ENCODE assay signal across 1 cellular context in the genomic region with DNA sequence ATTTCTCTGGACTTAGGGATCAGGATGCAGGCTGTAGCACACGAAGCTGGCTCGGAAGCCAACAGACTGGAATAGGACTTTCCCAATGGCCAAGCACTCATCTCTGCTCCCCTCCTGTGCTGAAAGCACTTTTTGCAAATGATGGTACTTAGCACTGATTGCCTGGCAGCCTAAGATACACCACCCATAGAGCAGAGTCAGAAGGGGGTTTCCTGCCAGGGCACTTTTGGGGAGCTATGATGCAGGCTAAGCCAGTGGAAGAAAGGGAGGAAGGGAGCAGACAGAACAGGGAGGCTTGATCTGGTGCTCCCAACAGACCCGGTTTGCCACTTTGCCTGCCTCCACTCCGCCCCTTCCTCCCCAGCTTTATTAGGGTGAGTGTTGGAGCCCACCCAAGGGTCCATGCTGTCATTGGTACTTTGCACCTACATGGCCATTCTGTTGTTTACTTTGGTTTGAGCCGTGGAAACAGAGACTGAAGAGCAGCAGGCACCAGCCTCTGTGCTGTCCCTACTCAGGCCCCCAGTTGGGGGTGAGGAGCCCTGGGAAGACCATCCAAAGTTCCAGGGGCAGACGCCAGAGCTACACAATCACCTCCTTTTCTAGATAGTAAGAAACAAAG.
TF ChIP-seq lines count a peak whose summit lies in the region.

No MANE protein-coding gene starts in this region.

TF ChIP-seq in HepG2, 621 proteins besides CTCF, POLR2A, EP300 and RAD21 (continued from another document and continues in another):
- TF ChIP-seq, protein P1, sequence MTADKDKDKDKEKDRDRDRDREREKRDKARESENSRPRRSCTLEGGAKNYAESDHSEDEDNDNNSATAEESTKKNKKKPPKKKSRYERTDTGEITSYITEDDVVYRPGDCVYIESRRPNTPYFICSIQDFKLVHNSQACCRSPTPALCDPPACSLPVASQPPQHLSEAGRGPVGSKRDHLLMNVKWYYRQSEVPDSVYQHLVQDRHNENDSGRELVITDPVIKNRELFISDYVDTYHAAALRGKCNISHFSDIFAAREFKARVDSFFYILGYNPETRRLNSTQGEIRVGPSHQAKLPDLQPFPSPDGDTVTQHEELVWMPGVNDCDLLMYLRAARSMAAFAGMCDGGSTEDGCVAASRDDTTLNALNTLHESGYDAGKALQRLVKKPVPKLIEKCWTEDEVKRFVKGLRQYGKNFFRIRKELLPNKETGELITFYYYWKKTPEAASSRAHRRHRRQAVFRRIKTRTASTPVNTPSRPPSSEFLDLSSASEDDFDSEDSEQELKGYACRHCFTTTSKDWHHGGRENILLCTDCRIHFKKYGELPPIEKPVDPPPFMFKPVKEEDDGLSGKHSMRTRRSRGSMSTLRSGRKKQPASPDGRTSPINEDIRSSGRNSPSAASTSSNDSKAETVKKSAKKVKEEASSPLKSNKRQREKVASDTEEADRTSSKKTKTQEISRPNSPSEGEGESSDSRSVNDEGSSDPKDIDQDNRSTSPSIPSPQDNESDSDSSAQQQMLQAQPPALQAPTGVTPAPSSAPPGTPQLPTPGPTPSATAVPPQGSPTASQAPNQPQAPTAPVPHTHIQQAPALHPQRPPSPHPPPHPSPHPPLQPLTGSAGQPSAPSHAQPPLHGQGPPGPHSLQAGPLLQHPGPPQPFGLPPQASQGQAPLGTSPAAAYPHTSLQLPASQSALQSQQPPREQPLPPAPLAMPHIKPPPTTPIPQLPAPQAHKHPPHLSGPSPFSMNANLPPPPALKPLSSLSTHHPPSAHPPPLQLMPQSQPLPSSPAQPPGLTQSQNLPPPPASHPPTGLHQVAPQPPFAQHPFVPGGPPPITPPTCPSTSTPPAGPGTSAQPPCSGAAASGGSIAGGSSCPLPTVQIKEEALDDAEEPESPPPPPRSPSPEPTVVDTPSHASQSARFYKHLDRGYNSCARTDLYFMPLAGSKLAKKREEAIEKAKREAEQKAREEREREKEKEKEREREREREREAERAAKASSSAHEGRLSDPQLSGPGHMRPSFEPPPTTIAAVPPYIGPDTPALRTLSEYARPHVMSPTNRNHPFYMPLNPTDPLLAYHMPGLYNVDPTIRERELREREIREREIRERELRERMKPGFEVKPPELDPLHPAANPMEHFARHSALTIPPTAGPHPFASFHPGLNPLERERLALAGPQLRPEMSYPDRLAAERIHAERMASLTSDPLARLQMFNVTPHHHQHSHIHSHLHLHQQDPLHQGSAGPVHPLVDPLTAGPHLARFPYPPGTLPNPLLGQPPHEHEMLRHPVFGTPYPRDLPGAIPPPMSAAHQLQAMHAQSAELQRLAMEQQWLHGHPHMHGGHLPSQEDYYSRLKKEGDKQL (CRISPR knock-in tag; IDR thresholded peaks at IDR 0.05; ENCODE audit: low read depth), result no peak
- TF ChIP-seq HNF4G (IDR thresholded peaks at IDR 0.05; ENCODE audit: borderline replicate concordance, low read depth, low read length) (peak; percentile 74; the same call in 1 of the 2 replicates), HNF4G (CRISPR knock-in tag; IDR thresholded peaks at IDR 0.05; ENCODE audit: borderline replicate concordance, low read depth) (no peak; the same call in 1 of the 2 replicates), RCOR2 (CRISPR knock-in tag; IDR thresholded peaks at IDR 0.05) (no peak), ZNF225 (CRISPR knock-in tag; IDR thresholded peaks at IDR 0.05) (no peak), NFE2L1 (CRISPR knock-in tag; IDR thresholded peaks at IDR 0.05; ENCODE audit: borderline replicate concordance) (no peak), RARA (CRISPR knock-in tag; IDR thresholded peaks at IDR 0.05) (no peak), MLLT10 (CRISPR knock-in tag; IDR thresholded peaks at IDR 0.05) (no peak), MZF1 (CRISPR knock-in tag; IDR thresholded peaks at IDR 0.05; ENCODE audit: borderline replicate concordance) (no peak), KLF9 (CRISPR knock-in tag; IDR thresholded peaks at IDR 0.05; ENCODE audit: low read depth) (no peak), ZNF761 (CRISPR knock-in tag; conservative IDR thresholded peaks at IDR 0.05) (no peak), ZNF274 (CRISPR knock-in tag; IDR thresholded peaks at IDR 0.05) (no peak), SATB2 (CRISPR knock-in tag; IDR thresholded peaks at IDR 0.05) (no peak), ZFP36L2 (CRISPR knock-in tag; IDR thresholded peaks at IDR 0.05) (no peak), ZSCAN29 (CRISPR knock-in tag; conservative IDR thresholded peaks at IDR 0.05) (no peak; the same call in 1 of the 2 replicates), SMARCC2 (IDR thresholded peaks at IDR 0.05) (no peak), ZNF260 (CRISPR knock-in tag; IDR thresholded peaks at IDR 0.05; ENCODE audit: borderline replicate concordance, low read depth) (no peak), ZFY (CRISPR knock-in tag; IDR thresholded peaks at IDR 0.05) (0 out of 2 replicates have a peak, but pooled peaks have one; percentile 8), MAF1 (CRISPR knock-in tag; IDR thresholded peaks at IDR 0.05; ENCODE audit: borderline replicate concordance) (no peak), AGO2 (optimal IDR thresholded peaks at IDR 0.05; ENCODE audit: low read depth, low read length) (no peak), TCF7 (IDR thresholded peaks at IDR 0.05; ENCODE audit: low read depth) (no peak), ZNF530 (CRISPR knock-in tag; IDR thresholded peaks at IDR 0.05; ENCODE audit: low read depth) (no peak), SRF (IDR thresholded peaks at IDR 0.05; ENCODE audit: low read depth, low read length) (peak; percentile 65; the same call in 1 of the 2 replicates), ZBTB7B (CRISPR knock-in tag; IDR thresholded peaks at IDR 0.05) (peak; percentile 96), TBX3 (IDR thresholded peaks at IDR 0.05; ENCODE audit: borderline replicate concordance) (no peak)
- TF ChIP-seq, protein P2, sequence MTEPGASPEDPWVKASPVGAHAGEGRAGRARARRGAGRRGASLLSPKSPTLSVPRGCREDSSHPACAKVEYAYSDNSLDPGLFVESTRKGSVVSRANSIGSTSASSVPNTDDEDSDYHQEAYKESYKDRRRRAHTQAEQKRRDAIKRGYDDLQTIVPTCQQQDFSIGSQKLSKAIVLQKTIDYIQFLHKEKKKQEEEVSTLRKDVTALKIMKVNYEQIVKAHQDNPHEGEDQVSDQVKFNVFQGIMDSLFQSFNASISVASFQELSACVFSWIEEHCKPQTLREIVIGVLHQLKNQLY (CRISPR knock-in tag; IDR thresholded peaks at IDR 0.05), result no peak
- TF ChIP-seq, protein P3, sequence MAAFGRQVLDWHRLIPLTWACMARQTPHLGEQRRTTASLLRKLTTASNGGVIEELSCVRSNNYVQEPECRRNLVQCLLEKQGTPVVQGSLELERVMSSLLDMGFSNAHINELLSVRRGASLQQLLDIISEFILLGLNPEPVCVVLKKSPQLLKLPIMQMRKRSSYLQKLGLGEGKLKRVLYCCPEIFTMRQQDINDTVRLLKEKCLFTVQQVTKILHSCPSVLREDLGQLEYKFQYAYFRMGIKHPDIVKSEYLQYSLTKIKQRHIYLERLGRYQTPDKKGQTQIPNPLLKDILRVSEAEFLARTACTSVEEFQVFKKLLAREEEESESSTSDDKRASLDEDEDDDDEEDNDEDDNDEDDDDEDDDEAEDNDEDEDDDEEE (CRISPR knock-in tag; IDR thresholded peaks at IDR 0.05), result no peak
- TF ChIP-seq, protein P4, sequence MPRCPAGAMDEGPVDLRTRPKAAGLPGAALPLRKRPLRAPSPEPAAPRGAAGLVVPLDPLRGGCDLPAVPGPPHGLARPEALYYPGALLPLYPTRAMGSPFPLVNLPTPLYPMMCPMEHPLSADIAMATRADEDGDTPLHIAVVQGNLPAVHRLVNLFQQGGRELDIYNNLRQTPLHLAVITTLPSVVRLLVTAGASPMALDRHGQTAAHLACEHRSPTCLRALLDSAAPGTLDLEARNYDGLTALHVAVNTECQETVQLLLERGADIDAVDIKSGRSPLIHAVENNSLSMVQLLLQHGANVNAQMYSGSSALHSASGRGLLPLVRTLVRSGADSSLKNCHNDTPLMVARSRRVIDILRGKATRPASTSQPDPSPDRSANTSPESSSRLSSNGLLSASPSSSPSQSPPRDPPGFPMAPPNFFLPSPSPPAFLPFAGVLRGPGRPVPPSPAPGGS (CRISPR knock-in tag; IDR thresholded peaks at IDR 0.05), result no peak
- TF ChIP-seq, protein P5, sequence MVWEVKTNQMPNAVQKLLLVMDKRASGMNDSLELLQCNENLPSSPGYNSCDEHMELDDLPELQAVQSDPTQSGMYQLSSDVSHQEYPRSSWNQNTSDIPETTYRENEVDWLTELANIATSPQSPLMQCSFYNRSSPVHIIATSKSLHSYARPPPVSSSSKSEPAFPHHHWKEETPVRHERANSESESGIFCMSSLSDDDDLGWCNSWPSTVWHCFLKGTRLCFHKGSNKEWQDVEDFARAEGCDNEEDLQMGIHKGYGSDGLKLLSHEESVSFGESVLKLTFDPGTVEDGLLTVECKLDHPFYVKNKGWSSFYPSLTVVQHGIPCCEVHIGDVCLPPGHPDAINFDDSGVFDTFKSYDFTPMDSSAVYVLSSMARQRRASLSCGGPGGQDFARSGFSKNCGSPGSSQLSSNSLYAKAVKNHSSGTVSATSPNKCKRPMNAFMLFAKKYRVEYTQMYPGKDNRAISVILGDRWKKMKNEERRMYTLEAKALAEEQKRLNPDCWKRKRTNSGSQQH (CRISPR knock-in tag; IDR thresholded peaks at IDR 0.05; ENCODE audit: low read depth), result no peak
- TF ChIP-seq, protein P6, sequence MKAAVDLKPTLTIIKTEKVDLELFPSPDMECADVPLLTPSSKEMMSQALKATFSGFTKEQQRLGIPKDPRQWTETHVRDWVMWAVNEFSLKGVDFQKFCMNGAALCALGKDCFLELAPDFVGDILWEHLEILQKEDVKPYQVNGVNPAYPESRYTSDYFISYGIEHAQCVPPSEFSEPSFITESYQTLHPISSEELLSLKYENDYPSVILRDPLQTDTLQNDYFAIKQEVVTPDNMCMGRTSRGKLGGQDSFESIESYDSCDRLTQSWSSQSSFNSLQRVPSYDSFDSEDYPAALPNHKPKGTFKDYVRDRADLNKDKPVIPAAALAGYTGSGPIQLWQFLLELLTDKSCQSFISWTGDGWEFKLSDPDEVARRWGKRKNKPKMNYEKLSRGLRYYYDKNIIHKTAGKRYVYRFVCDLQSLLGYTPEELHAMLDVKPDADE (CRISPR knock-in tag; IDR thresholded peaks at IDR 0.05), result no peak
- TF ChIP-seq, protein P7, sequence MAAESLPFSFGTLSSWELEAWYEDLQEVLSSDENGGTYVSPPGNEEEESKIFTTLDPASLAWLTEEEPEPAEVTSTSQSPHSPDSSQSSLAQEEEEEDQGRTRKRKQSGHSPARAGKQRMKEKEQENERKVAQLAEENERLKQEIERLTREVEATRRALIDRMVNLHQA (CRISPR knock-in tag; IDR thresholded peaks at IDR 0.05), result no peak
- TF ChIP-seq, protein P8, sequence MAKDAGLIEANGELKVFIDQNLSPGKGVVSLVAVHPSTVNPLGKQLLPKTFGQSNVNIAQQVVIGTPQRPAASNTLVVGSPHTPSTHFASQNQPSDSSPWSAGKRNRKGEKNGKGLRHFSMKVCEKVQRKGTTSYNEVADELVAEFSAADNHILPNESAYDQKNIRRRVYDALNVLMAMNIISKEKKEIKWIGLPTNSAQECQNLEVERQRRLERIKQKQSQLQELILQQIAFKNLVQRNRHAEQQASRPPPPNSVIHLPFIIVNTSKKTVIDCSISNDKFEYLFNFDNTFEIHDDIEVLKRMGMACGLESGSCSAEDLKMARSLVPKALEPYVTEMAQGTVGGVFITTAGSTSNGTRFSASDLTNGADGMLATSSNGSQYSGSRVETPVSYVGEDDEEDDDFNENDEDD (CRISPR knock-in tag; IDR thresholded peaks at IDR 0.05; ENCODE audit: borderline replicate concordance), result no peak
- TF ChIP-seq, protein P9, sequence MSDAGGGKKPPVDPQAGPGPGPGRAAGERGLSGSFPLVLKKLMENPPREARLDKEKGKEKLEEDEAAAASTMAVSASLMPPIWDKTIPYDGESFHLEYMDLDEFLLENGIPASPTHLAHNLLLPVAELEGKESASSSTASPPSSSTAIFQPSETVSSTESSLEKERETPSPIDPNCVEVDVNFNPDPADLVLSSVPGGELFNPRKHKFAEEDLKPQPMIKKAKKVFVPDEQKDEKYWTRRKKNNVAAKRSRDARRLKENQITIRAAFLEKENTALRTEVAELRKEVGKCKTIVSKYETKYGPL (CRISPR knock-in tag; IDR thresholded peaks at IDR 0.05), result no peak
- TF ChIP-seq, protein P10, sequence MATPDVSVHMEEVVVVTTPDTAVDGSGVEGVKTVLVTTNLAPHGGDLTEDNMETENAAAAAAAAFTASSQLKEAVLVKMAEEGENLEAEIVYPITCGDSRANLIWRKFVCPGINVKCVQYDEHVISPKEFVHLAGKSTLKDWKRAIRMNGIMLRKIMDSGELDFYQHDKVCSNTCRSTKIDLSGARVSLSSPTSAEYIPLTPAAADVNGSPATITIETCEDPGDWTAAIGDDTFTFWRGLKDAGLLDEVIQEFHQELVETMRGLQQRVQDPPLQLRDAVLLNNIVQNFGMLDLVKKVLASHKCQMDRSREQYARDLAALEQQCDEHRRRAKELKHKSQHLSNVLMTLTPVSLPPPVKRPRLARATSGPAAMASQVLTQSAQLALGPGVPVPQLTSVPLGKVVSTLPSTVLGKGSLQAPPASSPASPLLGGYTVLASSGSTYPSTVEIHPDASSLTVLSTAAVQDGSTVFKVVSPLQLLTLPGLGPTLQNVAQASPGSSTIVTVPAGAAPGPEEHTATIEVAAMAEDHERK (CRISPR knock-in tag; IDR thresholded peaks at IDR 0.05; ENCODE audit: low read depth), result no peak
- TF ChIP-seq, protein P11, sequence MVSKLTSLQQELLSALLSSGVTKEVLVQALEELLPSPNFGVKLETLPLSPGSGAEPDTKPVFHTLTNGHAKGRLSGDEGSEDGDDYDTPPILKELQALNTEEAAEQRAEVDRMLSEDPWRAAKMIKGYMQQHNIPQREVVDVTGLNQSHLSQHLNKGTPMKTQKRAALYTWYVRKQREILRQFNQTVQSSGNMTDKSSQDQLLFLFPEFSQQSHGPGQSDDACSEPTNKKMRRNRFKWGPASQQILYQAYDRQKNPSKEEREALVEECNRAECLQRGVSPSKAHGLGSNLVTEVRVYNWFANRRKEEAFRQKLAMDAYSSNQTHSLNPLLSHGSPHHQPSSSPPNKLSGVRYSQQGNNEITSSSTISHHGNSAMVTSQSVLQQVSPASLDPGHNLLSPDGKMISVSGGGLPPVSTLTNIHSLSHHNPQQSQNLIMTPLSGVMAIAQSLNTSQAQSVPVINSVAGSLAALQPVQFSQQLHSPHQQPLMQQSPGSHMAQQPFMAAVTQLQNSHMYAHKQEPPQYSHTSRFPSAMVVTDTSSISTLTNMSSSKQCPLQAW (CRISPR knock-in tag; IDR thresholded peaks at IDR 0.05), result 0 out of 2 replicates have a peak, but pooled peaks have one; percentile 33
- TF ChIP-seq, protein P12, sequence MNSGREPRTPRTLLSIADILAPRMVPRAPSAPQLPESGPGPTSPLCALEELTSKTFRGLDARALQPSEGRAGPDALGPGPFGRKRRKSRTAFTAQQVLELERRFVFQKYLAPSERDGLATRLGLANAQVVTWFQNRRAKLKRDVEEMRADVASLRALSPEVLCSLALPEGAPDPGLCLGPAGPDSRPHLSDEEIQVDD (CRISPR knock-in tag; IDR thresholded peaks at IDR 0.05; ENCODE audit: borderline replicate concordance), result no peak
- TF ChIP-seq, protein P13, sequence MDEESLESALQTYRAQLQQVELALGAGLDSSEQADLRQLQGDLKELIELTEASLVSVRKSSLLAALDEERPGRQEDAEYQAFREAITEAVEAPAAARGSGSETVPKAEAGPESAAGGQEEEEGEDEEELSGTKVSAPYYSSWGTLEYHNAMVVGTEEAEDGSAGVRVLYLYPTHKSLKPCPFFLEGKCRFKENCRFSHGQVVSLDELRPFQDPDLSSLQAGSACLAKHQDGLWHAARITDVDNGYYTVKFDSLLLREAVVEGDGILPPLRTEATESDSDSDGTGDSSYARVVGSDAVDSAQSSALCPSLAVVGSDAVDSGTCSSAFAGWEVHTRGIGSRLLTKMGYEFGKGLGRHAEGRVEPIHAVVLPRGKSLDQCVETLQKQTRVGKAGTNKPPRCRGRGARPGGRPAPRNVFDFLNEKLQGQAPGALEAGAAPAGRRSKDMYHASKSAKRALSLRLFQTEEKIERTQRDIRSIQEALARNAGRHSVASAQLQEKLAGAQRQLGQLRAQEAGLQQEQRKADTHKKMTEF (CRISPR knock-in tag; IDR thresholded peaks at IDR 0.05), result no peak
